In the genomic region with DNA sequence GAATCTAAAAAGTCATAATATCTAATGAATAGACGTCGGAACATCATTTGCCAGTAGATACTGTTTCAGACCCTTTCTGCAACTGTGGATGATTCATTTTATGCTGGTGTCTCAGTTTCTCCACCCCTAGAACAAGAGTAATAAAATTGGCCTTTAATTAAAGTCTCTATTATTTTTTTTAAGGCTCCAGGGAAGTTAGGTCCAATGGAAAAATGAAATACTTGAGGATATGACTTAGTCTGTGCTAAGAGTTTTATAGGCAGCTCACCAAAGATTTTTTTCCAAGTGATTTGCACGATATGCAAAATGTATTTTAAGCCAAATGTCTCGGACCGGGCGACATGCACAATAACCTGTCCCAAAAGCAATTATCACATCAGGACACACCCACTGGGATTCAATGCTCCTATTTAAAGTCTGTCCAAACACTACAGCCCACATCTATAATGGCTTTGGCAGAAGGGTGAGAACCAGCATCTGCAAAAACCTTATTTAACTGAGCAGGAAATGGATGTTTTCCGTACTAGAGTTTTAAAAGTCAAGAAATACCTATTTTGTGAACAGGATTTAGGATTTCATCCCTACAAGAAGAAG, we compare ENCODE assay signal across 16 cellular contexts.
DNase-seq lines count a peak whose midpoint lies in the region; ATAC-seq, FAIRE-seq and TF ChIP-seq lines count a peak whose summit lies in the region.
"Had no signal": no experiment of that assay in that cellular context is flagged by ENCODE, and none has a peak within 500 bp of the region (broad histone marks: within the 10 kb centered on the region; RNA-seq: fewer than 3 reads in every experiment).

No MANE protein-coding gene starts in this region.

- no peak for TF ChIP-seq POLR2A in gastrocnemius medialis (IDR thresholded peaks at IDR 0.05)
- TF ChIP-seq POLR2A in GM12891 (IDR thresholded peaks at IDR 0.05; ENCODE audit: low read depth, low read length): no peak

- ATAC-seq in gastrocnemius medialis: no peak

- no peaks in the 10 kb centered on the region for H3K9me3 ChIP-seq in gastrocnemius medialis
- no peaks in the 10 kb centered on the region for H3K9me3 ChIP-seq in endodermal cell (ENCODE audit: control insufficient read depth, low read length)
- H3K9me3 ChIP-seq: SK-N-SH had no signal

- H3K4me3 Mint-ChIP-seq in endodermal cell: no peak overlapping the region
- H3K4me3 Mint-ChIP-seq: activated naive CD4-positive, alpha-beta T cell treated with anti-CD3 and anti-CD28 coated beads for 36 hours had no signal

- intact Hi-C loops in gastrocnemius medialis (cut with DNase I; ENCODE audit: low total_unique reads): loop anchor here (2.0 kb wide), 1 partner anchor 61 kb away; no protein-coding TSS in a partner anchor
- intact Hi-C loops in posterior cingulate gyrus (cut with DNase I): loop anchor here (10.0 kb wide), 1 partner anchor 613 kb away; no protein-coding TSS in a partner anchor

- TF ChIP-seq CTCF in AG09309 (IDR thresholded peaks at IDR 0.05; ENCODE audit: control insufficient read depth, insufficient read depth, low read depth, low read length, missing control alignments) (no peak), gastrocnemius medialis (IDR thresholded peaks at IDR 0.05 in 4 of 5, conservative IDR thresholded peaks at IDR 0.05 in 1 of 5) (no peak), GM20000 (IDR thresholded peaks at IDR 0.05; ENCODE audit: extremely low read depth, missing control alignments) (no peak), endodermal cell (conservative IDR thresholded peaks at IDR 0.05) (no peak)

- in situ Hi-C loops in gastrocnemius medialis (cut with MboI; ENCODE audit: low sequenced_read_pairs in 4 of 4): loop anchor here (10.0 to 25.0 kb wide), 4 partner anchors 133 to 645 kb away; a partner anchor contains a TSS

- no peak overlapping the region for H3K9ac ChIP-seq in endodermal cell (ENCODE audit: extremely low read depth, low read length, poor library complexity, severe bottlenecking)
- H3K9ac ChIP-seq: SK-N-SH had no signal

- H3K36me3 ChIP-seq in gastrocnemius medialis: no peaks in the 10 kb centered on the region
- no peaks in the 10 kb centered on the region for H3K36me3 ChIP-seq in endodermal cell (ENCODE audit: control insufficient read depth, insufficient read depth, low read length)
- H3K36me3 ChIP-seq: brain microvascular endothelial cell had no signal

- WGBS in endodermal cell (ENCODE audit: insufficient coverage in 1 of 2, insufficient read length in 1 of 2), 2 experiments: 95 to 100% methylated on average over 4 to 7 of the region's 7 CpGs

- DNase-seq in AG09309 (ENCODE audit: low read depth): peak; percentile 53
- DNase-seq in NCI-H748 (lab: John Stamatoyannopoulos, UW; ENCODE audit: unreplicated experiment): peak; percentile 95
- peak; percentile 4 for DNase-seq in fibroblast of gingiva (ENCODE audit: low read depth)
- no peak for DNase-seq in gastrocnemius medialis
- DNase-seq in GM12891 (ENCODE audit: insufficient read length, low spot score): no peak
- DNase-seq in posterior cingulate gyrus: no peak
- no peak for DNase-seq in GM20000 (ENCODE audit: low spot score)
- DNase-seq in endodermal cell: no peak
- DNase-seq: activated CD4-positive, alpha-beta T cell treated with anti-CD3 and anti-CD28 coated beads for 48 hours; activated CD8-positive, alpha-beta memory T cell treated with anti-CD3 and anti-CD28 coated beads, Interleukin-2, amount 50 U/mL, for 48 hours; activated naive CD4-positive, alpha-beta T cell treated with anti-CD3 and anti-CD28 coated beads for 36 hours; COR-L47; NCI-H187; SK-N-SH had no signal

- peaks cover 8 to 17% of the 10 kb centered on the region in 2 donors for H3K4me1 ChIP-seq in gastrocnemius medialis
- H3K4me1 ChIP-seq in endodermal cell (ENCODE audit: control insufficient read depth, insufficient read depth, low read length): no peaks in the 10 kb centered on the region

- peaks cover 13% of the 10 kb centered on the region for H3K27me3 Mint-ChIP-seq in endodermal cell (ENCODE audit: insufficient read depth)

- no peak overlapping the region for H3K27ac Mint-ChIP-seq in endodermal cell
- H3K27ac Mint-ChIP-seq: activated naive CD4-positive, alpha-beta T cell treated with anti-CD3 and anti-CD28 coated beads for 36 hours had no signal

- H3K36me3 Mint-ChIP-seq in endodermal cell (ENCODE audit: low read depth): no peaks in the 10 kb centered on the region

- no peak for FAIRE-seq in GM12891 (lab: Jason Lieb, UNC)
- FAIRE-seq: G401.6 had no signal

- H3K4me1 Mint-ChIP-seq in endodermal cell: no peaks in the 10 kb centered on the region

- H3K27ac ChIP-seq in gastrocnemius medialis (peak overlapping the region; percentile 19 to 56 (median 40)), endodermal cell (ENCODE audit: low read depth, low read length) (no peak overlapping the region)

- no peaks in the 10 kb centered on the region for H3K27me3 ChIP-seq in gastrocnemius medialis
- no peaks in the 10 kb centered on the region for H3K27me3 ChIP-seq in endodermal cell (ENCODE audit: control insufficient read depth, insufficient read depth, low read length, poor library complexity, severe bottlenecking)
- H3K27me3 ChIP-seq: brain microvascular endothelial cell had no signal

- H3K4me3 ChIP-seq in AG09309 (ENCODE audit: control insufficient read depth, low read depth, low read length): no peak overlapping the region
- H3K4me3 ChIP-seq in gastrocnemius medialis: no peak overlapping the region
- no peak overlapping the region for H3K4me3 ChIP-seq in endodermal cell (ENCODE audit: low read length)

- no peaks in the 10 kb centered on the region for H3K9me3 Mint-ChIP-seq in endodermal cell
- H3K9me3 Mint-ChIP-seq: activated naive CD4-positive, alpha-beta T cell treated with anti-CD3 and anti-CD28 coated beads for 36 hours had no signal

TF ChIP-seq in GM12891, 5 proteins besides CTCF, POLR2A, EP300 and RAD21:
- TF ChIP-seq POU2F2 (IDR thresholded peaks at IDR 0.05; ENCODE audit: low read depth, low read length) (no peak), POLR2AphosphoS5 (IDR thresholded peaks at IDR 0.05; ENCODE audit: low read depth, low read length) (no peak), PAX5 (IDR thresholded peaks at IDR 0.05; ENCODE audit: insufficient read depth, low read length, severe bottlenecking) (no peak)

Comparison
In these comparisons a context has a peak if more than half of its experiments do, and no peak if none do; other contexts are left out.
1. DNase-seq: peak in AG09309 (single experiment), NCI-H748 (single experiment) and fibroblast of gingiva (single experiment); none in gastrocnemius medialis (0 of 2), GM12891 (single experiment), posterior cingulate gyrus (0 of 10), GM20000 (single experiment) and endodermal cell (single experiment).